ENCODE assay signal across 18 cellular contexts in genomic region chr16:57271063-57271345, GRCh38. TPM values are rescaled to one million over a fixed set of nuclear protein-coding genes. Genes with fewer than 3 reads are reported as not detected.
"Had no signal": no experiment of that assay in that cellular context is flagged by ENCODE, and none has a peak within 500 bp of the region (broad histone marks: within the 10 kb centered on the region; RNA-seq: fewer than 3 reads in every experiment).

No MANE protein-coding gene starts in this region.

- H3K9me3 ChIP-seq: colonic mucosa, esophagus squamous epithelium, gastrocnemius medialis, mucosa of descending colon, sigmoid colon had no signal

- H3K4me3 ChIP-seq: colonic mucosa, esophagus squamous epithelium, gastrocnemius medialis, mucosa of descending colon, sigmoid colon, smooth muscle cell had no signal

- H3K27me3 ChIP-seq: colonic mucosa, esophagus squamous epithelium, gastrocnemius medialis, sigmoid colon had no signal

- DNase-seq: activated CD4-positive, alpha-beta T cell treated with anti-CD3 and anti-CD28 coated beads for 4 hours; activated CD4-positive, alpha-beta T cell treated with anti-CD3 and anti-CD28 coated beads, Interleukin-2, amount 50 U/mL, for 48 hours; activated effector memory CD4-positive, alpha-beta T cell treated with anti-CD3 and anti-CD28 coated beads, Interleukin-2, amount 50 U/mL, for 16 hours; activated naive CD4-positive, alpha-beta T cell treated with anti-CD3 and anti-CD28 coated beads, Interleukin-2, amount 10 ng/mL, durations not matched to agents 7 days and 5 days; activated T-cell treated with anti-CD3 and anti-CD28 coated beads, Interleukin-2, amount 50 U/mL, for 72 hours; colonic mucosa; esophagus squamous epithelium; gastrocnemius medialis; left colon; mesenchymal stem cell; nephron progenitor cell; stimulated activated CD4-positive, alpha-beta T cell treated with anti-CD3 and anti-CD28 coated beads, Interleukin-15, amount 100 ng/mL, for 24 hours; stimulated activated CD8-positive, alpha-beta memory T cell treated with anti-CD3 and anti-CD28 coated beads, Interleukin-4, amount 100 ng/mL, for 48 hours; stimulated activated naive B cell treated with anti-CD40 and anti-IgM and Interleukin-4, amounts not matched to agents 10 μg/mL and 1 μg/mL and 100 μg/mL, for 72 hours; T-cell had no signal

- H3K27ac ChIP-seq: colonic mucosa, esophagus squamous epithelium, gastrocnemius medialis, sigmoid colon had no signal

- H3K36me3 ChIP-seq: colonic mucosa, esophagus squamous epithelium, gastrocnemius medialis, sigmoid colon had no signal

- H3K4me2 ChIP-seq: smooth muscle cell had no signal

- H3K4me1 ChIP-seq: gastrocnemius medialis had no signal

RNA-seq across cellular contexts. Expression of gene PLLP, which starts 13.5 kb away (rescaled TPM):
- total RNA-seq: smooth muscle cell had no signal
